Comparison of ENCODE assay signal across 1 cellular context in the genomic region with DNA sequence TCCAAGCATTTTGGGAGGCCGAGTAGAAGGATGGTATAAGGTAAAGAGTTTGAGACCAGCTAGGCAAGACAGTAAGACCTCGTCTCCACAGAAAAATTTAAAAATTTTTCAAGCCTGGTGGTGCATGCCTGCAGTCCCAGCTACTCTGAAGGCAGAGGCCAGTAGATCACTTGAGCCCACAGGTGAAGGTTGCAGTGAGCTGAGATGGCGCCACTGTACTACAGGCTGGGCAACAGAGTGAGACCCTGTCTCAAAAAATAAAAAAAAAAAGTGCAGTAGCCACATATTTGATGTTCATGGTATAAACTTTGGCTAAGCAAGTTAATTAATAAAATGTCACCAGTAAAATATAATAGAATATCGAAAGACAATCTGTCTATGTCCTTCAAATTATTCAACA.
TF ChIP-seq lines count a peak whose summit lies in the region.

No MANE protein-coding gene starts in this region.

TF ChIP-seq in WTC11, 78 proteins besides CTCF, POLR2A, EP300 and RAD21:
- TF ChIP-seq ZNF219 (CRISPR knock-in tag; IDR thresholded peaks at IDR 0.05; ENCODE audit: borderline replicate concordance) (no peak), FOXK1 (CRISPR knock-in tag; IDR thresholded peaks at IDR 0.05) (no peak), ZNF121 (CRISPR knock-in tag; IDR thresholded peaks at IDR 0.05) (peak; percentile 98), TEAD1 (CRISPR knock-in tag; IDR thresholded peaks at IDR 0.05) (no peak), ZNF416 (CRISPR knock-in tag; IDR thresholded peaks at IDR 0.05) (no peak), GTF2I (CRISPR knock-in tag; conservative IDR thresholded peaks at IDR 0.05) (peak; percentile 65; the same call in 1 of the 2 replicates), KAT7 (CRISPR knock-in tag; IDR thresholded peaks at IDR 0.05; ENCODE audit: borderline replicate concordance) (no peak)
- TF ChIP-seq, protein P1, sequence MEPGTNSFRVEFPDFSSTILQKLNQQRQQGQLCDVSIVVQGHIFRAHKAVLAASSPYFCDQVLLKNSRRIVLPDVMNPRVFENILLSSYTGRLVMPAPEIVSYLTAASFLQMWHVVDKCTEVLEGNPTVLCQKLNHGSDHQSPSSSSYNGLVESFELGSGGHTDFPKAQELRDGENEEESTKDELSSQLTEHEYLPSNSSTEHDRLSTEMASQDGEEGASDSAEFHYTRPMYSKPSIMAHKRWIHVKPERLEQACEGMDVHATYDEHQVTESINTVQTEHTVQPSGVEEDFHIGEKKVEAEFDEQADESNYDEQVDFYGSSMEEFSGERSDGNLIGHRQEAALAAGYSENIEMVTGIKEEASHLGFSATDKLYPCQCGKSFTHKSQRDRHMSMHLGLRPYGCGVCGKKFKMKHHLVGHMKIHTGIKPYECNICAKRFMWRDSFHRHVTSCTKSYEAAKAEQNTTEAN (CRISPR knock-in tag; IDR thresholded peaks at IDR 0.05), result no peak
- TF ChIP-seq, protein P2, sequence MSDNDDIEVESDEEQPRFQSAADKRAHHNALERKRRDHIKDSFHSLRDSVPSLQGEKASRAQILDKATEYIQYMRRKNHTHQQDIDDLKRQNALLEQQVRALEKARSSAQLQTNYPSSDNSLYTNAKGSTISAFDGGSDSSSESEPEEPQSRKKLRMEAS (CRISPR knock-in tag; IDR thresholded peaks at IDR 0.05), result no peak
- TF ChIP-seq, protein P3, sequence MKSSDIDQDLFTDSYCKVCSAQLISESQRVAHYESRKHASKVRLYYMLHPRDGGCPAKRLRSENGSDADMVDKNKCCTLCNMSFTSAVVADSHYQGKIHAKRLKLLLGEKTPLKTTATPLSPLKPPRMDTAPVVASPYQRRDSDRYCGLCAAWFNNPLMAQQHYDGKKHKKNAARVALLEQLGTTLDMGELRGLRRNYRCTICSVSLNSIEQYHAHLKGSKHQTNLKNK (CRISPR knock-in tag; IDR thresholded peaks at IDR 0.05), result no peak
